Comparison of ENCODE assay signal across 32 cellular contexts in the genomic region with DNA sequence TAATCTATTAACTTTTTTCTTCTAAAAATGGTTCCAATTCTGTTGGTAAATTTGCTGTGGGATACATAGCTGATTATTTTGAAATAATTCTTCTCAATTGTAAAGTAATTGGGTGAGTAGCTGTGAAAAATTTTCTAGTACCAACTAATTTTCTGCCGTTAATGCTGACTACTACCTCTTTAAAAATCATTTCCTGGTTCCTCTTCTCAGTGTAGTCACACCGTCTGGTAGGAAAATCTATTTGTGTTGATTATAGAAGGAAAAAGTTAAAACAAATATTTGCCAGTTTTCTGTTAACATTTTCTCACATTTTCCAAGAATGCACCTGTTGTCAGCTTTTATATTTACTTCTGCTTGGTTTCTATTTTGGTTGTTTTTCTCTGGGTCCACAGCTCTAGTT.
"Had no signal": no experiment of that assay in that cellular context is flagged by ENCODE, and none has a peak within 500 bp of the region (broad histone marks: within the 10 kb centered on the region; RNA-seq: fewer than 3 reads in every experiment).

No MANE protein-coding gene starts in this region.

- H3K9me3 ChIP-seq: ascending aorta, breast epithelium, colonic mucosa, esophagus squamous epithelium had no signal

- DNase-seq: activated CD4-positive, alpha-beta memory T cell treated with anti-CD3 and anti-CD28 coated beads for 36 hours; activated CD4-positive, alpha-beta T cell treated with anti-CD3 and anti-CD28 coated beads for 36 hours; activated CD4-positive, alpha-beta T cell treated with anti-CD3 and anti-CD28 coated beads, Interleukin-2, amount 10 ng/mL, durations not matched to agents 24 days and 14 days; activated CD4-positive, CD25-positive, alpha-beta regulatory T cell; activated CD4-positive, CD25-positive, alpha-beta regulatory T cell treated with anti-CD3 and anti-CD28 coated beads, Interleukin-2, amount 50 U/mL, for 72 hours; activated CD8-positive, alpha-beta memory T cell treated with anti-CD3 and anti-CD28 coated beads, Interleukin-2, amount 10 ng/mL, durations not matched to agents 7 days and 5 days; activated CD8-positive, alpha-beta memory T cell treated with anti-CD3 and anti-CD28 coated beads, Interleukin-2, amount 50 U/mL, for 4 hours; activated CD8-positive, alpha-beta T cell treated with anti-CD3 and anti-CD28 coated beads, Interleukin-2, amount 10 ng/mL, durations not matched to agents 7 days and 5 days; activated effector memory CD4-positive, alpha-beta T cell treated with anti-CD3 and anti-CD28 coated beads, Interleukin-2, amount 50 U/mL, for 16 hours; activated naive CD4-positive, alpha-beta T cell treated with anti-CD3 and anti-CD28 coated beads for 36 hours; activated naive CD8-positive, alpha-beta T cell treated with anti-CD3 and anti-CD28 coated beads for 36 hours; activated naive CD8-positive, alpha-beta T cell treated with anti-CD3 and anti-CD28 coated beads, Interleukin-2, amount 50 U/mL, for 24 hours; activated T-cell treated with anti-CD3 and anti-CD28 coated beads, Interleukin-2, amount 50 U/mL, for 1 hour; activated T-cell treated with anti-CD3 and anti-CD28 coated beads, Interleukin-2, amount 50 U/mL, for 48 hours; adrenal gland; amygdala; central memory CD4-positive, alpha-beta T cell; cerebellar nuclear complex; colonic mucosa; effector CD8-positive, alpha-beta T cell; esophagus squamous epithelium; foreskin melanocyte; heart right ventricle; T1000 had no signal

- ATAC-seq: activated CD4-positive, alpha-beta T cell treated with anti-CD3 and anti-CD28 coated beads for 36 hours; activated CD8-positive, alpha-beta memory T cell treated with anti-CD3 and anti-CD28 coated beads, Interleukin-2, amount 10 ng/mL, durations not matched to agents 7 days and 5 days; activated CD8-positive, alpha-beta T cell treated with anti-CD3 and anti-CD28 coated beads, Interleukin-2, amount 10 ng/mL, durations not matched to agents 7 days and 5 days; activated naive CD8-positive, alpha-beta T cell treated with anti-CD3 and anti-CD28 coated beads, Interleukin-2, amount 50 U/mL, for 24 hours; gastroesophageal sphincter; heart right ventricle had no signal

- FAIRE-seq: endometrium, endothelial cell of umbilical vein had no signal

- H3K4me1 ChIP-seq: adrenal gland, ascending aorta, breast epithelium, colonic mucosa, esophagus squamous epithelium, gastroesophageal sphincter, heart right ventricle had no signal

- H3K79me2 ChIP-seq: hepatocyte had no signal

- H3K27ac ChIP-seq: adrenal gland, ascending aorta, breast epithelium, cardiac muscle cell, colonic mucosa, epithelial cell of prostate, esophagus squamous epithelium, gastroesophageal sphincter, heart right ventricle, hepatocyte had no signal

- H2AFZ ChIP-seq: hepatocyte had no signal

- H3K4me2 ChIP-seq: hepatocyte had no signal

- H3K36me3 ChIP-seq: adrenal gland, ascending aorta, breast epithelium, cardiac muscle cell, colonic mucosa, esophagus squamous epithelium, gastroesophageal sphincter, heart right ventricle had no signal

- H3K27me3 ChIP-seq: adrenal gland, ascending aorta, breast epithelium, cardiac muscle cell, colonic mucosa, gastroesophageal sphincter, hepatocyte had no signal

- H3K4me3 ChIP-seq: adrenal gland, ascending aorta, breast epithelium, cardiac muscle cell, colonic mucosa, esophagus squamous epithelium, gastroesophageal sphincter, heart right ventricle, hepatocyte had no signal
